ENCODE assay signal across 10 cellular contexts in genomic region chr2:172101008-172101706, GRCh38. TPM values are rescaled to one million over a fixed set of nuclear protein-coding genes. Genes with fewer than 3 reads are reported as not detected.
DNase-seq lines count a peak whose midpoint lies in the region; ATAC-seq, FAIRE-seq and TF ChIP-seq lines count a peak whose summit lies in the region.
"Had no signal": no experiment of that assay in that cellular context is flagged by ENCODE, and none has a peak within 500 bp of the region (broad histone marks: within the 10 kb centered on the region; RNA-seq: fewer than 3 reads in every experiment).

No MANE protein-coding gene starts in this region.

- peaks cover 5% of the 10 kb centered on the region for H3K36me3 Mint-ChIP-seq in type B pancreatic cell

- H3K36me3 ChIP-seq in heart left ventricle: peaks cover 0 to 3% (median 0%) of the 10 kb centered on the region in 9 donors

- H3K27ac Mint-ChIP-seq in type B pancreatic cell: peak overlapping the region; percentile 75

- H3K4me1 ChIP-seq in right cardiac atrium (ENCODE audit: control insufficient read depth, insufficient read depth, low read length) (peaks cover 12% of the 10 kb centered on the region), heart left ventricle (peaks cover 6 to 80% (median 60%) of the 10 kb centered on the region in 12 donors)

- FAIRE-seq in GM19239 (lab: Jason Lieb, UNC): no peak
- FAIRE-seq: HTR-8/SVneo had no signal

- H3K4me1 Mint-ChIP-seq in type B pancreatic cell (ENCODE audit: unreplicated experiment): peaks cover 18% of the 10 kb centered on the region

- 7% methylated on average over 41 of the region's 41 CpGs for WGBS in right cardiac atrium
- WGBS in heart left ventricle, 4 donors: 5 to 17% (median 8%) methylated on average over 35 to 41 of the region's 41 CpGs

- H3K27me3 Mint-ChIP-seq in type B pancreatic cell: peaks cover 84% of the 10 kb centered on the region

- ATAC-seq in right cardiac atrium (no peak), heart left ventricle (no peak), HG03457 (IDR thresholded peaks at IDR 0.05; ENCODE audit: unreplicated experiment) (no peak), GM19023 (IDR thresholded peaks at IDR 0.05; ENCODE audit: unreplicated experiment) (no peak)

- H3K9me3 Mint-ChIP-seq in type B pancreatic cell: no peaks in the 10 kb centered on the region

- TF ChIP-seq POLR2A in heart left ventricle (IDR thresholded peaks at IDR 0.05): no peak

- no peaks in the 10 kb centered on the region for H3K9me3 ChIP-seq in right cardiac atrium (ENCODE audit: control insufficient read depth, low read length)
- H3K9me3 ChIP-seq in heart left ventricle: no peaks in the 10 kb centered on the region

- TF ChIP-seq CTCF in heart left ventricle (IDR thresholded peaks at IDR 0.05) (no peak), type B pancreatic cell (conservative IDR thresholded peaks at IDR 0.05) (no peak)

- no peak overlapping the region for H3K27ac ChIP-seq in right cardiac atrium (ENCODE audit: low read length)
- H3K27ac ChIP-seq in heart left ventricle: no peak overlapping the region

- peak overlapping the region; percentile 88 for H3K4me3 Mint-ChIP-seq in type B pancreatic cell

- H3K27me3 ChIP-seq in right cardiac atrium (ENCODE audit: control insufficient read depth, insufficient read depth) (no peaks in the 10 kb centered on the region), heart left ventricle (peaks cover 84 to 100% (median 100%) of the 10 kb centered on the region in 9 donors)

- H3K4me3 ChIP-seq in right cardiac atrium (ENCODE audit: low read length) (peak overlapping the region; percentile 1), heart left ventricle (peak overlapping the region in 3 of 12 donors; percentile 18 to 66 (median 61))

- DNase-seq in right cardiac atrium (peak in 1 of 3 donors; percentile 41), heart left ventricle (no peak), SK-MEL-5 (ENCODE audit: low read depth, low spot score) (peak; percentile 13), fibroblast of peridontal ligament (ENCODE audit: extremely low read depth) (peak; percentile 59), type B pancreatic cell (ENCODE audit: extremely low spot score, unreplicated experiment) (no peak), GM19239 (ENCODE audit: insufficient read length, low spot score) (no peak)

- in situ Hi-C loops in SK-MEL-5 (cut with HindIII; ENCODE audit: low pct_unique_long_range_greater_than_20kb, low sequenced_read_pairs): no loop called here

- intact Hi-C loops in right cardiac atrium (cut with DNase I) (loop anchor here in 3 of 4 donors (5.0 to 10.0 kb wide), 3 partner anchors 289 to 506 kb away; no protein-coding TSS in a partner anchor), heart left ventricle (cut with DNase I) (loop anchor here (5.0 to 10.0 kb wide), 9 partner anchors 99 to 526 kb away; partner anchors contain the start of gene HAT1 (in 1 of the 10))

RNA-seq across cellular contexts. Expression of gene DLX2, which starts 1.5 kb away (rescaled TPM):
- total RNA-seq in right cardiac atrium (not detected), heart left ventricle (not detected), type B pancreatic cell (ENCODE audit: low replicate concordance) (4.3 and 6.9 TPM in 2 replicates)
- polyA plus RNA-seq in right cardiac atrium (not detected), heart left ventricle (not detected)
- 0.48 and 0.85 TPM in 2 replicates for total RNA-seq in SK-MEL-5 (2014; rRNA removed; shearing (Covaris generic))
- polyA plus RNA-seq in SK-MEL-5 (2015; cell fraction: cytosol; rRNA removed): 20.5 and 21.8 TPM in 2 replicates
- polyA plus RNA-seq in SK-MEL-5 (2015; cell fraction: nucleus; rRNA removed): 11.2 and 13.9 TPM in 2 replicates
- total RNA-seq: left lobe of liver had no signal

RNA-seq across cellular contexts. Expression of gene DLX1, which starts 15.8 kb away (rescaled TPM):
- total RNA-seq in right cardiac atrium (under 1 TPM in 2 of 4 donors, not detected in 2; 0.18 to 0.23 TPM), heart left ventricle (under 1 TPM in 1 of 9 donors, not detected in 8; 0.11 TPM), type B pancreatic cell (ENCODE audit: low replicate concordance) (0.59 and 10.0 TPM in 2 replicates)
- polyA plus RNA-seq in right cardiac atrium (0.23 TPM), heart left ventricle (under 1 TPM; 0.18 to 0.19 TPM)
- total RNA-seq in SK-MEL-5 (2014; rRNA removed; shearing (Covaris generic)): 3.6 and 4.8 TPM in 2 replicates
- polyA plus RNA-seq in SK-MEL-5 (2015; cell fraction: cytosol; rRNA removed): 24.8 and 33.3 TPM in 2 replicates
- polyA plus RNA-seq in SK-MEL-5 (2015; cell fraction: nucleus; rRNA removed): 53.0 and 79.0 TPM in 2 replicates
- total RNA-seq: left lobe of liver had no signal

Comparison
In these comparisons a context has a peak if more than half of its experiments do, and no peak if none do; other contexts are left out.
1. DNase-seq: peak in SK-MEL-5 (single experiment) and fibroblast of peridontal ligament (single experiment); none in heart left ventricle (0 of 5), type B pancreatic cell (single experiment) and GM19239 (single experiment).